Comparison of ENCODE assay signal across 1 cellular context in genomic region chr6:18432180-18432579, GRCh38.
TF ChIP-seq lines count a peak whose summit lies in the region.

No MANE protein-coding gene starts in this region.

TF ChIP-seq in SK-N-SH, 30 proteins besides CTCF, POLR2A, EP300 and RAD21 (continued from another document):
- no peak for TF ChIP-seq REST (IDR thresholded peaks at IDR 0.05; ENCODE audit: low read depth, low read length)
- TF ChIP-seq RCOR1 (IDR thresholded peaks at IDR 0.05; ENCODE audit: low read length): no peak
- no peak for TF ChIP-seq CHD2 (IDR thresholded peaks at IDR 0.05; ENCODE audit: low read length, partially characterized antibody)
- no peak for TF ChIP-seq TEAD4 (IDR thresholded peaks at IDR 0.05; ENCODE audit: borderline replicate concordance, insufficient read depth)
- no peak for TF ChIP-seq FOXJ3 (CRISPR knock-in tag; IDR thresholded peaks at IDR 0.05)
- no peak for TF ChIP-seq FOXM1 (IDR thresholded peaks at IDR 0.05; ENCODE audit: low read depth)
- TF ChIP-seq NFIC (IDR thresholded peaks at IDR 0.05; ENCODE audit: borderline replicate concordance): no peak
- TF ChIP-seq MXI1 (IDR thresholded peaks at IDR 0.05; ENCODE audit: low read depth, low read length): no peak
